ENCODE assay signal across 1 cellular context in genomic region chr12:85820117-85820516, GRCh38.
TF ChIP-seq lines count a peak whose summit lies in the region.

No MANE protein-coding gene starts in this region.

TF ChIP-seq in A549, 52 proteins besides CTCF, POLR2A, EP300 and RAD21 (continued from another document):
- TF ChIP-seq PBX3 (IDR thresholded peaks at IDR 0.05), result no peak
- TF ChIP-seq HOXB13 (CRISPR knock-in tag; IDR thresholded peaks at IDR 0.05; ENCODE audit: low read depth), result no peak
